In genomic region chr6:160990847-160991410, GRCh38 we compare ENCODE assay signal across 8 cellular contexts. TPM values are rescaled to one million over a fixed set of nuclear protein-coding genes. Genes with fewer than 3 reads are reported as not detected.
DNase-seq lines count a peak whose midpoint lies in the region; ATAC-seq lines count a peak whose summit lies in the region.

No MANE protein-coding gene starts in this region.

- H3K27me3 Mint-ChIP-seq in activated T-helper 17 cell treated with anti-CD3 and anti-CD28 coated beads, Interleukin-2, amount 50 U/mL, for 72 hours, result no peaks in the 10 kb centered on the region
- peaks cover 0 to 13% of the 10 kb centered on the region in 2 donors for H3K27me3 Mint-ChIP-seq in stimulated activated naive B cell treated with anti-CD40 and anti-IgM and Interleukin-4, amounts not matched to agents 10 μg/mL and 1 μg/mL and 100 μg/mL, for 72 hours

- DNase-seq in stimulated activated naive B cell treated with anti-CD40 and anti-IgM and Interleukin-4, amounts not matched to agents 10 μg/mL and 1 μg/mL and 100 μg/mL, for 72 hours, result no peak
- DNase-seq in 8988T (no peak), HuH-7.5 (ENCODE audit: low spot score) (no peak), cerebellum (ENCODE audit: low spot score) (no peak), DMS 273 (lab: John Stamatoyannopoulos, UW; ENCODE audit: unreplicated experiment) (no peak)

- H3K36me3 ChIP-seq in HUES6 (ENCODE audit: control insufficient read depth, insufficient read depth, low read length) (peaks cover 5% of the 10 kb centered on the region; the same call in 1 of the 2 replicates), iPS-18a (ENCODE audit: control insufficient read depth, low read depth, low read length) (peaks cover 3% of the 10 kb centered on the region)

- peaks cover 4% of the 10 kb centered on the region for H3K4me1 ChIP-seq in HUES6 (ENCODE audit: control insufficient read depth, insufficient read depth, low read length)
- peaks cover 7% of the 10 kb centered on the region for H3K4me1 ChIP-seq in iPS-18a (ENCODE audit: control insufficient read depth, low read depth, low read length)

- H3K27ac ChIP-seq in HUES6 (ENCODE audit: low read depth, low read length), result peak overlapping the region; percentile 94; the same call in 1 of the 2 replicates
- H3K27ac ChIP-seq in iPS-18a (ENCODE audit: low read length), result no peak overlapping the region

- H3K27me3 ChIP-seq in HUES6 (ENCODE audit: control insufficient read depth, insufficient read depth, low read length) (no peaks in the 10 kb centered on the region), iPS-18a (ENCODE audit: control insufficient read depth, insufficient read depth, low read length) (no peaks in the 10 kb centered on the region)

- H3K36me3 Mint-ChIP-seq in activated T-helper 17 cell treated with anti-CD3 and anti-CD28 coated beads, Interleukin-2, amount 50 U/mL, for 72 hours (ENCODE audit: low read depth), result peaks cover 26% of the 10 kb centered on the region
- H3K36me3 Mint-ChIP-seq in stimulated activated naive B cell treated with anti-CD40 and anti-IgM and Interleukin-4, amounts not matched to agents 10 μg/mL and 1 μg/mL and 100 μg/mL, for 72 hours, result peaks cover 0 to 9% of the 10 kb centered on the region in 2 donors

- ATAC-seq in activated T-helper 17 cell treated with anti-CD3 and anti-CD28 coated beads, Interleukin-2, amount 50 U/mL, for 72 hours (replicated peaks), result no peak
- no peak for ATAC-seq in stimulated activated naive B cell treated with anti-CD40 and anti-IgM and Interleukin-4, amounts not matched to agents 10 μg/mL and 1 μg/mL and 100 μg/mL, for 72 hours (replicated peaks)

- H3K4me3 ChIP-seq in HUES6 (ENCODE audit: low read depth, low read length) (peak overlapping the region; percentile 99), iPS-18a (ENCODE audit: low read length) (peak overlapping the region; percentile 92)

- peak overlapping the region; percentile 97 for H3K4me3 Mint-ChIP-seq in activated T-helper 17 cell treated with anti-CD3 and anti-CD28 coated beads, Interleukin-2, amount 50 U/mL, for 72 hours
- peak overlapping the region; percentile 91 to 95 for H3K4me3 Mint-ChIP-seq in stimulated activated naive B cell treated with anti-CD40 and anti-IgM and Interleukin-4, amounts not matched to agents 10 μg/mL and 1 μg/mL and 100 μg/mL, for 72 hours

- H3K4me1 Mint-ChIP-seq in activated T-helper 17 cell treated with anti-CD3 and anti-CD28 coated beads, Interleukin-2, amount 50 U/mL, for 72 hours, result peaks cover 19% of the 10 kb centered on the region
- peaks cover 12 to 23% of the 10 kb centered on the region in 2 donors for H3K4me1 Mint-ChIP-seq in stimulated activated naive B cell treated with anti-CD40 and anti-IgM and Interleukin-4, amounts not matched to agents 10 μg/mL and 1 μg/mL and 100 μg/mL, for 72 hours

- peak overlapping the region; percentile 73 for H3K27ac Mint-ChIP-seq in activated T-helper 17 cell treated with anti-CD3 and anti-CD28 coated beads, Interleukin-2, amount 50 U/mL, for 72 hours
- peak overlapping the region; percentile 76 for H3K27ac Mint-ChIP-seq in stimulated activated naive B cell treated with anti-CD40 and anti-IgM and Interleukin-4, amounts not matched to agents 10 μg/mL and 1 μg/mL and 100 μg/mL, for 72 hours

- H3K9me3 Mint-ChIP-seq in activated T-helper 17 cell treated with anti-CD3 and anti-CD28 coated beads, Interleukin-2, amount 50 U/mL, for 72 hours, result no peaks in the 10 kb centered on the region
- H3K9me3 Mint-ChIP-seq in stimulated activated naive B cell treated with anti-CD40 and anti-IgM and Interleukin-4, amounts not matched to agents 10 μg/mL and 1 μg/mL and 100 μg/mL, for 72 hours, result peaks cover 0 to 5% of the 10 kb centered on the region in 2 donors

- H3K9ac ChIP-seq in HUES6 (ENCODE audit: low read length) (peak overlapping the region; percentile 86), iPS-18a (ENCODE audit: low read length) (peak overlapping the region; percentile 85)

- H3K9me3 ChIP-seq in HUES6 (ENCODE audit: control insufficient read depth, insufficient read depth, low read depth, low read length) (peaks cover 11% of the 10 kb centered on the region), iPS-18a (ENCODE audit: control insufficient read depth, low read depth, low read length) (no peaks in the 10 kb centered on the region)

RNA-seq across cellular contexts. Expression of gene MAP3K4, which starts 0.6 kb away (rescaled TPM):
- 10 to 100 TPM; 76.1 to 97.9 TPM for total RNA-seq in activated T-helper 17 cell treated with anti-CD3 and anti-CD28 coated beads, Interleukin-2, amount 50 U/mL, for 72 hours
- 48.5 TPM for total RNA-seq in cerebellum
